In genomic region chr2:170745263-170745662, GRCh38 we compare ENCODE assay signal across 28 cellular contexts. TPM values are rescaled to one million over a fixed set of nuclear protein-coding genes. Genes with fewer than 3 reads are reported as not detected.
"Had no signal": no experiment of that assay in that cellular context is flagged by ENCODE, and none has a peak within 500 bp of the region (broad histone marks: within the 10 kb centered on the region; RNA-seq: fewer than 3 reads in every experiment).

No MANE protein-coding gene starts in this region.

- H2AFZ ChIP-seq: hepatocyte had no signal

- H3K9me3 ChIP-seq: neutrophil, psoas muscle, spleen, tibial artery, upper lobe of left lung, uterus had no signal

- H3K4me3 ChIP-seq: hepatocyte, lung, psoas muscle, spleen, tibial artery, uterus had no signal

- H3K27me3 ChIP-seq: hepatocyte, tibial artery, upper lobe of left lung, uterus had no signal

- H3K4me1 ChIP-seq: psoas muscle, spleen, tibial artery, upper lobe of left lung, uterus had no signal

- H3K27ac Mint-ChIP-seq: naive B cell; nephron progenitor cell; stimulated activated memory B cell treated with anti-CD40 and anti-IgM and Interleukin-4, amounts not matched to agents 10 μg/mL and 1 μg/mL and 100 μg/mL, for 72 hours; stimulated activated naive CD8-positive, alpha-beta T cell treated with anti-CD3 and anti-CD28 coated beads, Interleukin-15, Interleukin-2, amounts not matched to agents 100 ng/mL and 50 ng/mL, for 24 hours had no signal

- H3K9me3 Mint-ChIP-seq: stimulated activated memory B cell treated with anti-CD40 and anti-IgM and Interleukin-4, amounts not matched to agents 10 μg/mL and 1 μg/mL and 100 μg/mL, for 72 hours; stimulated activated naive CD8-positive, alpha-beta T cell treated with anti-CD3 and anti-CD28 coated beads, Interleukin-15, Interleukin-2, amounts not matched to agents 100 ng/mL and 50 ng/mL, for 24 hours had no signal

- ATAC-seq: left cardiac atrium; left ventricle myocardium superior; psoas muscle; sciatic nerve; stimulated activated memory B cell treated with anti-CD40 and anti-IgM and Interleukin-4, amounts not matched to agents 10 μg/mL and 1 μg/mL and 100 μg/mL, for 72 hours had no signal

- H3K36me3 Mint-ChIP-seq: naive B cell; stimulated activated memory B cell treated with anti-CD40 and anti-IgM and Interleukin-4, amounts not matched to agents 10 μg/mL and 1 μg/mL and 100 μg/mL, for 72 hours had no signal

- H3K4me3 Mint-ChIP-seq: naive B cell; nephron progenitor cell; stimulated activated memory B cell treated with anti-CD40 and anti-IgM and Interleukin-4, amounts not matched to agents 10 μg/mL and 1 μg/mL and 100 μg/mL, for 72 hours; stimulated activated naive CD8-positive, alpha-beta T cell treated with anti-CD3 and anti-CD28 coated beads, Interleukin-15, Interleukin-2, amounts not matched to agents 100 ng/mL and 50 ng/mL, for 24 hours had no signal

- H3K4me1 Mint-ChIP-seq: naive B cell; stimulated activated memory B cell treated with anti-CD40 and anti-IgM and Interleukin-4, amounts not matched to agents 10 μg/mL and 1 μg/mL and 100 μg/mL, for 72 hours had no signal

- H3K36me3 ChIP-seq: neutrophil, spleen, tibial artery, upper lobe of left lung, uterus had no signal

- H3K27ac ChIP-seq: neutrophil, psoas muscle, spleen, tibial artery, uterus had no signal

- DNase-seq: effector CD8-positive, alpha-beta T cell; foreskin melanocyte; head of caudate nucleus; kidney; left cardiac atrium; left ventricle myocardium superior; mesenchymal stem cell; midbrain; naive B cell; nephron progenitor cell; psoas muscle; retina; spleen; stimulated activated CD4-positive, alpha-beta T cell treated with anti-CD3 and anti-CD28 coated beads, Interleukin-15, amount 100 ng/mL, for 24 hours; stimulated activated CD4-positive, alpha-beta T cell treated with anti-CD3 and anti-CD28 coated beads, Interleukin-1b, Interleukin-23, amount 100 ng/mL, for 48 hours; stimulated activated CD4-positive, alpha-beta T cell treated with anti-CD3 and anti-CD28 coated beads, Interleukin-4, amount 100 ng/mL, for 24 hours; tibial artery; upper lobe of left lung; uterus had no signal

- H3K79me2 ChIP-seq: hepatocyte had no signal

RNA-seq across cellular contexts. Expression of gene ERICH2, which starts 24.9 kb away (rescaled TPM):
- total RNA-seq: dermis microvascular lymphatic vessel endothelial cell, hepatocyte, osteoblast, spleen, temporal lobe had no signal

RNA-seq across cellular contexts. Expression of gene SP5, which starts 30.1 kb away (rescaled TPM):
- total RNA-seq: dermis microvascular lymphatic vessel endothelial cell, osteoblast, spleen had no signal
